8 cellular contexts compared by ENCODE assay signal in genomic region chr5:139755892-139756671, GRCh38. TPM values are rescaled to one million over a fixed set of nuclear protein-coding genes. Genes with fewer than 3 reads are reported as not detected.
DNase-seq lines count a peak whose midpoint lies in the region; ATAC-seq and TF ChIP-seq lines count a peak whose summit lies in the region.

No MANE protein-coding gene starts in this region.

- intact Hi-C loops in breast epithelium (cut with DNase I; ENCODE audit: low total_unique reads): no loop called here
- intact Hi-C loops in MCF 10A (cut with micrococcal nuclease): no loop called here

- TF ChIP-seq POLR2A in breast epithelium (IDR thresholded peaks at IDR 0.05) (no peak), Peyer's patch (IDR thresholded peaks at IDR 0.05) (no peak)

- TF ChIP-seq CTCF in breast epithelium (IDR thresholded peaks at IDR 0.05) (no peak), MCF 10A (IDR thresholded peaks at IDR 0.05; ENCODE audit: unreplicated experiment) (no peak), Peyer's patch (IDR thresholded peaks at IDR 0.05) (no peak)

- H3K27ac Mint-ChIP-seq in MCF 10A (ENCODE audit: low read depth, unreplicated experiment): no peak overlapping the region
- no peak overlapping the region for H3K27ac Mint-ChIP-seq in stimulated activated naive CD8-positive, alpha-beta T cell treated with anti-CD3 and anti-CD28 coated beads, Interleukin-15, amount 100 ng/mL, for 72 hours

- no peak overlapping the region for H3K27ac ChIP-seq in breast epithelium
- H3K27ac ChIP-seq in Peyer's patch: no peak overlapping the region

- H3K9me3 Mint-ChIP-seq in MCF 10A (ENCODE audit: unreplicated experiment): no peaks in the 10 kb centered on the region
- no peaks in the 10 kb centered on the region for H3K9me3 Mint-ChIP-seq in stimulated activated naive CD8-positive, alpha-beta T cell treated with anti-CD3 and anti-CD28 coated beads, Interleukin-15, amount 100 ng/mL, for 72 hours

- peaks cover 0 to 4% of the 10 kb centered on the region in 2 donors for H3K4me1 ChIP-seq in breast epithelium
- peaks cover 0 to 12% (median 8%) of the 10 kb centered on the region in 4 donors for H3K4me1 ChIP-seq in Peyer's patch

- H3K9me3 ChIP-seq in breast epithelium (no peaks in the 10 kb centered on the region), Peyer's patch (no peaks in the 10 kb centered on the region)

- no TSS peak for BruUV-seq in MCF 10A (replicated peaks; lab: Mats Ljungman, UMichigan)

- DNase-seq in breast epithelium (ENCODE audit: low spot score in 2 of 2) (no peak), MCF 10A (ENCODE audit: unreplicated experiment) (no peak), Peyer's patch (peak; percentile 47 to 56 (median 53))
- DNase-seq in stimulated activated naive CD8-positive, alpha-beta T cell treated with anti-CD3 and anti-CD28 coated beads, Interleukin-15, amount 100 ng/mL, for 72 hours: no peak

- H3K36me3 ChIP-seq in breast epithelium (no peaks in the 10 kb centered on the region), Peyer's patch (no peaks in the 10 kb centered on the region)

- peaks cover 34% of the 10 kb centered on the region for H3K27me3 Mint-ChIP-seq in MCF 10A (ENCODE audit: insufficient read depth, unreplicated experiment)
- peaks cover 63% of the 10 kb centered on the region for H3K27me3 Mint-ChIP-seq in stimulated activated naive CD8-positive, alpha-beta T cell treated with anti-CD3 and anti-CD28 coated beads, Interleukin-15, amount 100 ng/mL, for 72 hours

- H3K4me3 ChIP-seq in breast epithelium: peak overlapping the region in 2 of 3 donors; percentile 41 to 61
- peak overlapping the region in 3 of 4 donors; percentile 23 to 37 (median 36) for H3K4me3 ChIP-seq in Peyer's patch
- peak overlapping the region; percentile 6 for H3K4me3 ChIP-seq in iPS-11a (ENCODE audit: low read depth, low read length)

- peak; percentile 48 for ATAC-seq in stimulated activated naive CD8-positive, alpha-beta T cell treated with anti-CD3 and anti-CD28 coated beads, Interleukin-15, amount 100 ng/mL, for 72 hours
- ATAC-seq in GM21360 (IDR thresholded peaks at IDR 0.05; ENCODE audit: unreplicated experiment): no peak
- ATAC-seq in HG03095 (IDR thresholded peaks at IDR 0.05; ENCODE audit: unreplicated experiment): no peak
- no peak for ATAC-seq in HG03175 (IDR thresholded peaks at IDR 0.05; ENCODE audit: unreplicated experiment)

- CTCF ChIA-PET in MCF 10A (lab: Yijun Ruan, JAX): interaction anchor here (0.6 to 7.1 kb wide), 7 partner anchors 10 to 841 kb away, joined by 3 to 60 read pairs (median 6); no protein-coding TSS in a partner anchor

- no peaks in the 10 kb centered on the region for H3K36me3 Mint-ChIP-seq in MCF 10A (ENCODE audit: insufficient read depth, unreplicated experiment)

- POLR2A ChIA-PET in MCF 10A (lab: Yijun Ruan, JAX): no interaction called here

- H3K27me3 ChIP-seq in breast epithelium (peaks cover 6 to 22% of the 10 kb centered on the region in 2 donors), Peyer's patch (peaks cover 0 to 22% of the 10 kb centered on the region in 2 donors)

- H3K4me1 Mint-ChIP-seq in MCF 10A (ENCODE audit: insufficient read depth, unreplicated experiment): peaks cover 7% of the 10 kb centered on the region
- peaks cover 59% of the 10 kb centered on the region for H3K4me1 Mint-ChIP-seq in stimulated activated naive CD8-positive, alpha-beta T cell treated with anti-CD3 and anti-CD28 coated beads, Interleukin-15, amount 100 ng/mL, for 72 hours

- no peak overlapping the region for H3K4me3 Mint-ChIP-seq in MCF 10A (ENCODE audit: unreplicated experiment)
- peak overlapping the region; percentile 32 to 64 for H3K4me3 Mint-ChIP-seq in stimulated activated naive CD8-positive, alpha-beta T cell treated with anti-CD3 and anti-CD28 coated beads, Interleukin-15, amount 100 ng/mL, for 72 hours

RNA-seq across cellular contexts. Expression of gene PSD2, which starts 39.5 kb away (rescaled TPM):
- total RNA-seq in breast epithelium: 1 to 10 TPM in 1 of 3 donors, under 1 TPM in 1, not detected in 1; 0.66 to 1.8 TPM
- total RNA-seq in MCF 10A (2022): not detected in 2 replicates
- total RNA-seq in Peyer's patch: not detected

Comparison
In these comparisons a context has a peak if more than half of its experiments do, and no peak if none do; other contexts are left out.
1. DNase-seq: peak in Peyer's patch (3 of 3); none in breast epithelium (0 of 2), MCF 10A (single experiment) and stimulated activated naive CD8-positive, alpha-beta T cell treated with anti-CD3 and anti-CD28 coated beads, Interleukin-15, amount 100 ng/mL, for 72 hours (0 of 2).
2. Peak in every context shown above with its lines, with median percentiles within 50 percentile points of each other: H3K4me3 ChIP-seq.